ENCODE assay signal across 10 cellular contexts in genomic region chr11:12200359-12201015, GRCh38.
A peak's percentile ranks its signal among the peaks of the same experiment; 100 is the strongest.
DNase-seq lines count a peak whose midpoint lies in the region; ATAC-seq and TF ChIP-seq lines count a peak whose summit lies in the region.
"Had no signal": no experiment of that assay in that cellular context is flagged by ENCODE, and none has a peak within 500 bp of the region (broad histone marks: within the 10 kb centered on the region; RNA-seq: fewer than 3 reads in every experiment).

No MANE protein-coding gene starts in this region.

- H3K4me3 ChIP-seq in CD8-positive, alpha-beta memory T cell (ENCODE audit: low read length) = no peak overlapping the region
- H3K4me3 ChIP-seq in neural progenitor cell = no peak overlapping the region

- ATAC-seq in effector memory CD8-positive, alpha-beta T cell (replicated peaks) = no peak
- ATAC-seq in omental fat pad (ENCODE audit: low FRiP score) = peak; percentile 7
- no peak for ATAC-seq in HG03469 (IDR thresholded peaks at IDR 0.05; ENCODE audit: unreplicated experiment)
- ATAC-seq in GM21529 (IDR thresholded peaks at IDR 0.05; ENCODE audit: unreplicated experiment) = no peak
- ATAC-seq: WTC11 had no signal

- peaks cover 53% of the 10 kb centered on the region for H3K4me1 ChIP-seq in CD8-positive, alpha-beta memory T cell (ENCODE audit: insufficient read depth, low read length)
- H3K4me1 ChIP-seq in neural progenitor cell = peaks cover 9% of the 10 kb centered on the region

- no peak overlapping the region for H2AFZ ChIP-seq in neural progenitor cell (replicated peaks)

- no peaks in the 10 kb centered on the region for H4K20me1 ChIP-seq in neural progenitor cell (ENCODE audit: low read depth)

- no peak overlapping the region for H3K9ac ChIP-seq in neural progenitor cell

- H3K4me1 Mint-ChIP-seq in CD8-positive, alpha-beta memory T cell = peaks cover 56 to 69% (median 65%) of the 10 kb centered on the region in 3 donors
- H3K4me1 Mint-ChIP-seq in effector memory CD8-positive, alpha-beta T cell (ENCODE audit: low read depth in 2 of 2) = peaks cover 45 to 48% of the 10 kb centered on the region in 2 donors
- H3K4me1 Mint-ChIP-seq in neural progenitor cell = peaks cover 4% of the 10 kb centered on the region
- H3K4me1 Mint-ChIP-seq: WTC11 had no signal

- no peak overlapping the region for H3K4me2 ChIP-seq in neural progenitor cell

- H3K27ac ChIP-seq in CD8-positive, alpha-beta memory T cell (ENCODE audit: low read depth, low read length) = peak overlapping the region; percentile 62
- H3K27ac ChIP-seq in neural progenitor cell = no peak overlapping the region

- no peak for DNase-seq in CD8-positive, alpha-beta memory T cell
- DNase-seq in NCI-H1694 (lab: John Stamatoyannopoulos, UW) = peak; percentile 66
- DNase-seq in effector memory CD8-positive, alpha-beta T cell = no peak
- no peak for DNase-seq in omental fat pad (ENCODE audit: low spot score)
- no peak for DNase-seq in GM20000 (ENCODE audit: low spot score)
- no peak for DNase-seq in neural progenitor cell (ENCODE audit: low spot score)
- DNase-seq: nephron progenitor cell had no signal

- CTCF ChIA-PET in CD8-positive, alpha-beta memory T cell (lab: Charles Lee) = interaction anchor here (0.6 to 5.2 kb wide), 4 partner anchors 17 to 84 kb away, joined by 3 to 23 read pairs (median 12); no protein-coding TSS in a partner anchor

- no peaks in the 10 kb centered on the region for H3K9me3 ChIP-seq in CD8-positive, alpha-beta memory T cell (ENCODE audit: low read length)
- no peaks in the 10 kb centered on the region for H3K9me3 ChIP-seq in neural progenitor cell (ENCODE audit: low read depth)

- H3K36me3 ChIP-seq in CD8-positive, alpha-beta memory T cell (ENCODE audit: insufficient read depth, low read length) = no peaks in the 10 kb centered on the region
- no peaks in the 10 kb centered on the region for H3K36me3 ChIP-seq in neural progenitor cell

- peaks cover 0 to 1% of the 10 kb centered on the region in 2 donors for H3K27me3 Mint-ChIP-seq in CD8-positive, alpha-beta memory T cell
- H3K27me3 Mint-ChIP-seq in effector memory CD8-positive, alpha-beta T cell = no peaks in the 10 kb centered on the region
- peaks cover 8% of the 10 kb centered on the region for H3K27me3 Mint-ChIP-seq in neural progenitor cell (ENCODE audit: insufficient read depth, low read depth)

- H3F3A ChIP-seq in neural progenitor cell (ENCODE audit: low read depth) = peaks cover 6% of the 10 kb centered on the region

- peaks cover 11 to 48% (median 13%) of the 10 kb centered on the region in 3 donors for H3K36me3 Mint-ChIP-seq in CD8-positive, alpha-beta memory T cell
- peaks cover 15% of the 10 kb centered on the region for H3K36me3 Mint-ChIP-seq in effector memory CD8-positive, alpha-beta T cell (ENCODE audit: insufficient read depth)
- H3K36me3 Mint-ChIP-seq in neural progenitor cell = no peaks in the 10 kb centered on the region
- H3K36me3 Mint-ChIP-seq: WTC11 had no signal

- H3K27me3 ChIP-seq in CD8-positive, alpha-beta memory T cell (ENCODE audit: insufficient read depth, low read length, poor library complexity, severe bottlenecking) = no peaks in the 10 kb centered on the region
- no peaks in the 10 kb centered on the region for H3K27me3 ChIP-seq in neural progenitor cell

- TF ChIP-seq CTCF in omental fat pad (IDR thresholded peaks at IDR 0.05) = no peak
- TF ChIP-seq CTCF in GM20000 (IDR thresholded peaks at IDR 0.05; ENCODE audit: extremely low read depth, missing control alignments) = no peak
- no peak for TF ChIP-seq CTCF in neural progenitor cell (IDR thresholded peaks at IDR 0.05)

- peak overlapping the region; percentile 30 to 99 (median 92) for H3K27ac Mint-ChIP-seq in CD8-positive, alpha-beta memory T cell
- peak overlapping the region; percentile 87 to 98 for H3K27ac Mint-ChIP-seq in effector memory CD8-positive, alpha-beta T cell
- no peak overlapping the region for H3K27ac Mint-ChIP-seq in neural progenitor cell
- H3K27ac Mint-ChIP-seq: nephron progenitor cell, WTC11 had no signal

- peak overlapping the region in 2 of 7 donors; percentile 20 to 33 for H3K4me3 Mint-ChIP-seq in CD8-positive, alpha-beta memory T cell
- H3K4me3 Mint-ChIP-seq in effector memory CD8-positive, alpha-beta T cell = no peak overlapping the region
- H3K4me3 Mint-ChIP-seq in neural progenitor cell = no peak overlapping the region
- H3K4me3 Mint-ChIP-seq: nephron progenitor cell, WTC11 had no signal

- H3K9me3 Mint-ChIP-seq in CD8-positive, alpha-beta memory T cell = no peaks in the 10 kb centered on the region
- H3K9me3 Mint-ChIP-seq in effector memory CD8-positive, alpha-beta T cell = no peaks in the 10 kb centered on the region
- no peaks in the 10 kb centered on the region for H3K9me3 Mint-ChIP-seq in neural progenitor cell
- H3K9me3 Mint-ChIP-seq: nephron progenitor cell had no signal

- H3K79me2 ChIP-seq in neural progenitor cell (ENCODE audit: low read depth) = no peaks in the 10 kb centered on the region

- POLR2A ChIA-PET in CD8-positive, alpha-beta memory T cell (lab: Charles Lee) = no interaction called here
